Comparison of ENCODE assay signal across 13 cellular contexts in the genomic region with DNA sequence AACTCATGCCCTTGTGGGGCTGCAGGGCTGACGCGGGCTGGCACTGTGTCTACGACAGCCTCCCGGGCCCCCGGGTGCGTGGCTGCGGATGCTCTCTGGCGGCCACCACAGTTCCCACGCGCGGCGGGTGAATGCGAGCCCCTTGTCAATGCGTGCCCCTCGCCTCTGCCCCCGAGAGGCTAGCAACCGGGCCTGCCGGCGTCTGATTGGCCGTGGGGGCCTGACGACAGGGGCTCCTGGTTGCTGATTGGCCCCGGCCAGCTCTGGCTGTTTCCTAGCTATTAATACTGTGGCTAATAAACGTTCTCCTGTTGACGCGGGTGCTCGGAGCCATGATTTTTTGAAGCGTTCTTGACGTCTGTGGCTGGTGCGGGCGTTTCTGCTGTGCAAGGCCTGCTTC. TPM values are rescaled to one million over a fixed set of nuclear protein-coding genes. Genes with fewer than 3 reads are reported as not detected.
DNase-seq lines count a peak whose midpoint lies in the region; ATAC-seq and TF ChIP-seq lines count a peak whose summit lies in the region.
"Had no signal": no experiment of that assay in that cellular context is flagged by ENCODE, and none has a peak within 500 bp of the region (broad histone marks: within the 10 kb centered on the region; RNA-seq: fewer than 3 reads in every experiment).

No MANE protein-coding gene starts in this region.

- H3K4me1 ChIP-seq in SK-N-SH (ENCODE audit: control insufficient read depth in 1 of 2, insufficient read depth in 2 of 2, low read depth in 1 of 2, low read length in 1 of 2) = peaks cover 0 to 11% of the 10 kb centered on the region in 2 experiments; a peak in 2 of 4 replicates
- H3K4me1 ChIP-seq: transverse colon had no signal

- H3K27ac ChIP-seq in SK-N-SH (ENCODE audit: low read depth in 2 of 2, low read length in 1 of 2) = no peak overlapping the region; a peak in 1 of 4 replicates
- H3K27ac ChIP-seq: body of pancreas, SJSA1, transverse colon had no signal

- no peak overlapping the region for H3K27ac Mint-ChIP-seq in activated T-helper 17 cell treated with anti-CD3 and anti-CD28 coated beads, Interleukin-2, amount 50 U/mL, for 72 hours
- H3K27ac Mint-ChIP-seq: activated CD4-positive, alpha-beta memory T cell treated with anti-CD3 and anti-CD28 coated beads for 36 hours; natural killer cell treated with Interleukin-12 subunit alpha and Interleukin-12 subunit beta and Interleukin-15 and Interleukin-18, amount 100 ng/mL, for 72 hours had no signal

- H3K4me3 Mint-ChIP-seq in activated T-helper 17 cell treated with anti-CD3 and anti-CD28 coated beads, Interleukin-2, amount 50 U/mL, for 72 hours = no peak overlapping the region
- H3K4me3 Mint-ChIP-seq: activated CD4-positive, alpha-beta memory T cell treated with anti-CD3 and anti-CD28 coated beads for 36 hours; natural killer cell treated with Interleukin-12 subunit alpha and Interleukin-12 subunit beta and Interleukin-15 and Interleukin-18, amount 100 ng/mL, for 72 hours had no signal

- no peak for TF ChIP-seq RAD21 in SK-N-SH (IDR thresholded peaks at IDR 0.05; ENCODE audit: low read length)

- DNase-seq in SK-N-SH (peak; percentile 68), fibroblast of pulmonary artery (ENCODE audit: low read depth) (peak; percentile 68), medulla oblongata (ENCODE audit: extremely low spot score) (peak; percentile 15), NCI-H524 (lab: John Stamatoyannopoulos, UW) (no peak), NCI-H1694 (lab: John Stamatoyannopoulos, UW) (no peak), GM10266 (ENCODE audit: extremely low spot score) (no peak)
- DNase-seq: activated CD4-positive, alpha-beta memory T cell treated with anti-CD3 and anti-CD28 coated beads for 36 hours; transverse colon had no signal

- H3K4me1 Mint-ChIP-seq in activated T-helper 17 cell treated with anti-CD3 and anti-CD28 coated beads, Interleukin-2, amount 50 U/mL, for 72 hours = no peaks in the 10 kb centered on the region

- 79% methylated on average over 10 of the region's 30 CpGs for WGBS in SK-N-SH (ENCODE audit: low lambda C conversion rate)

- CTCF ChIA-PET in SK-N-SH (lab: Yijun Ruan, JAX) = no interaction called here

- H3K9me3 ChIP-seq in SK-N-SH = no peaks in the 10 kb centered on the region
- H3K9me3 ChIP-seq: body of pancreas, SJSA1, transverse colon had no signal

- H3K27me3 ChIP-seq in SK-N-SH (ENCODE audit: insufficient read depth) = no peaks in the 10 kb centered on the region
- H3K27me3 ChIP-seq: body of pancreas, SJSA1 had no signal

- H3F3A ChIP-seq in SK-N-SH (replicated peaks; ENCODE audit: insufficient read depth) = no peaks in the 10 kb centered on the region

- no peaks in the 10 kb centered on the region for H3K79me2 ChIP-seq in SK-N-SH (ENCODE audit: insufficient read depth)

- POLR2A ChIA-PET in SK-N-SH (lab: Yijun Ruan, JAX) = no interaction called here

- no peaks in the 10 kb centered on the region for H3K36me3 Mint-ChIP-seq in activated T-helper 17 cell treated with anti-CD3 and anti-CD28 coated beads, Interleukin-2, amount 50 U/mL, for 72 hours (ENCODE audit: low read depth)
- H3K36me3 Mint-ChIP-seq: activated CD4-positive, alpha-beta memory T cell treated with anti-CD3 and anti-CD28 coated beads for 36 hours; natural killer cell treated with Interleukin-12 subunit alpha and Interleukin-12 subunit beta and Interleukin-15 and Interleukin-18, amount 100 ng/mL, for 72 hours had no signal

- H4K20me1 ChIP-seq in SK-N-SH (ENCODE audit: insufficient read depth) = no peaks in the 10 kb centered on the region

- ATAC-seq in SK-N-SH treated with all-trans-retinoic acid at 6 μM for 48 hours = no peak
- no peak for ATAC-seq in activated T-helper 17 cell treated with anti-CD3 and anti-CD28 coated beads, Interleukin-2, amount 50 U/mL, for 72 hours (replicated peaks)
- ATAC-seq: body of pancreas; natural killer cell treated with Interleukin-12 subunit alpha and Interleukin-12 subunit beta and Interleukin-15 and Interleukin-18, amount 100 ng/mL, for 72 hours had no signal

- peaks cover 28% of the 10 kb centered on the region for H3K27me3 Mint-ChIP-seq in activated T-helper 17 cell treated with anti-CD3 and anti-CD28 coated beads, Interleukin-2, amount 50 U/mL, for 72 hours

- peaks cover 3% of the 10 kb centered on the region for H3K9me3 Mint-ChIP-seq in activated T-helper 17 cell treated with anti-CD3 and anti-CD28 coated beads, Interleukin-2, amount 50 U/mL, for 72 hours
- H3K9me3 Mint-ChIP-seq: natural killer cell treated with Interleukin-12 subunit alpha and Interleukin-12 subunit beta and Interleukin-15 and Interleukin-18, amount 100 ng/mL, for 72 hours had no signal

- H2AFZ ChIP-seq in SK-N-SH (ENCODE audit: low read depth) = no peak overlapping the region

- H3K36me3 ChIP-seq in SK-N-SH (replicated peaks in 1 of 2; ENCODE audit: control insufficient read depth in 1 of 2, insufficient read depth in 2 of 2, low read length in 1 of 2) = no peaks in the 10 kb centered on the region
- H3K36me3 ChIP-seq: transverse colon had no signal

- H3K9me2 ChIP-seq in SK-N-SH = no peaks in the 10 kb centered on the region

- no peak overlapping the region for H3K9ac ChIP-seq in SK-N-SH

- H3K4me2 ChIP-seq in SK-N-SH = no peak overlapping the region

- TF ChIP-seq CTCF in SK-N-SH (IDR thresholded peaks at IDR 0.05) (no peak), fibroblast of pulmonary artery (IDR thresholded peaks at IDR 0.05; ENCODE audit: low read length, missing control alignments) (no peak), GM10266 (IDR thresholded peaks at IDR 0.05; ENCODE audit: control insufficient read depth, insufficient read depth, low read depth, missing control alignments) (no peak)

- TF ChIP-seq EP300 in SK-N-SH (IDR thresholded peaks at IDR 0.05; ENCODE audit: borderline replicate concordance in 1 of 2, low read depth in 1 of 2, low read length in 1 of 2) = no peak

- H3K4me3 ChIP-seq in SK-N-SH (ENCODE audit: low read depth in 2 of 2, low read length in 1 of 2) = no peak overlapping the region
- H3K4me3 ChIP-seq in fibroblast of pulmonary artery (replicated peaks; ENCODE audit: low read depth, low read length) = no peak overlapping the region
- H3K4me3 ChIP-seq: body of pancreas, SJSA1, transverse colon had no signal

TF ChIP-seq in SK-N-SH, 30 proteins besides CTCF, POLR2A, EP300 and RAD21:
- peak; percentile 94 for TF ChIP-seq RFX5 (IDR thresholded peaks at IDR 0.05; ENCODE audit: low read length)
- no peak for TF ChIP-seq MXI1 (IDR thresholded peaks at IDR 0.05; ENCODE audit: low read depth, low read length)

TF ChIP-seq in SK-N-SH treated with all-trans-retinoic acid at 6 μM for 48 hours, 23 proteins besides CTCF, POLR2A, EP300 and RAD21:
- TF ChIP-seq, protein P1, sequence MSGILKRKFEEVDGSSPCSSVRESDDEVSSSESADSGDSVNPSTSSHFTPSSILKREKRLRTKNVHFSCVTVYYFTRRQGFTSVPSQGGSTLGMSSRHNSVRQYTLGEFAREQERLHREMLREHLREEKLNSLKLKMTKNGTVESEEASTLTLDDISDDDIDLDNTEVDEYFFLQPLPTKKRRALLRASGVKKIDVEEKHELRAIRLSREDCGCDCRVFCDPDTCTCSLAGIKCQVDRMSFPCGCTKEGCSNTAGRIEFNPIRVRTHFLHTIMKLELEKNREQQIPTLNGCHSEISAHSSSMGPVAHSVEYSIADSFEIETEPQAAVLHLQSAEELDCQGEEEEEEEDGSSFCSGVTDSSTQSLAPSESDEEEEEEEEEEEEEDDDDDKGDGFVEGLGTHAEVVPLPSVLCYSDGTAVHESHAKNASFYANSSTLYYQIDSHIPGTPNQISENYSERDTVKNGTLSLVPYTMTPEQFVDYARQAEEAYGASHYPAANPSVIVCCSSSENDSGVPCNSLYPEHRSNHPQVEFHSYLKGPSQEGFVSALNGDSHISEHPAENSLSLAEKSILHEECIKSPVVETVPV (CRISPR knock-in tag; IDR thresholded peaks at IDR 0.05) = no peak
- no peak for TF ChIP-seq PPARA (CRISPR knock-in tag; IDR thresholded peaks at IDR 0.05; ENCODE audit: borderline replicate concordance)
- TF ChIP-seq, protein P2, sequence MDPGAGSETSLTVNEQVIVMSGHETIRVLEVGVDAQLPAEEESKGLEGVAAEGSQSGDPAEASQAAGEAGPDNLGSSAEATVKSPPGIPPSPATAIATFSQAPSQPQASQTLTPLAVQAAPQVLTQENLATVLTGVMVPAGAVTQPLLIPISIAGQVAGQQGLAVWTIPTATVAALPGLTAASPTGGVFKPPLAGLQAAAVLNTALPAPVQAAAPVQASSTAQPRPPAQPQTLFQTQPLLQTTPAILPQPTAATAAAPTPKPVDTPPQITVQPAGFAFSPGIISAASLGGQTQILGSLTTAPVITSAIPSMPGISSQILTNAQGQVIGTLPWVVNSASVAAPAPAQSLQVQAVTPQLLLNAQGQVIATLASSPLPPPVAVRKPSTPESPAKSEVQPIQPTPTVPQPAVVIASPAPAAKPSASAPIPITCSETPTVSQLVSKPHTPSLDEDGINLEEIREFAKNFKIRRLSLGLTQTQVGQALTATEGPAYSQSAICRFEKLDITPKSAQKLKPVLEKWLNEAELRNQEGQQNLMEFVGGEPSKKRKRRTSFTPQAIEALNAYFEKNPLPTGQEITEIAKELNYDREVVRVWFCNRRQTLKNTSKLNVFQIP (CRISPR knock-in tag; IDR thresholded peaks at IDR 0.05; ENCODE audit: borderline replicate concordance, low read depth) = no peak
- TF ChIP-seq ESRRG (CRISPR knock-in tag; IDR thresholded peaks at IDR 0.05) = no peak
- TF ChIP-seq ARNTL (CRISPR knock-in tag; IDR thresholded peaks at IDR 0.05; ENCODE audit: borderline replicate concordance, low read depth) = no peak
- no peak for TF ChIP-seq SNAI2 (CRISPR knock-in tag; IDR thresholded peaks at IDR 0.05)
- no peak for TF ChIP-seq ZNF8 (CRISPR knock-in tag; IDR thresholded peaks at IDR 0.05)

RNA-seq across cellular contexts. Expression of a gene that starts 1.8 kb away (rescaled TPM):
- not detected in 2 replicates for polyA plus RNA-seq in SK-N-SH (2012; rRNA removed)
- not detected in 2 replicates for polyA plus RNA-seq in SK-N-SH (2012; cell fraction: cytosol; rRNA removed)
- polyA plus RNA-seq in SK-N-SH (2012; cell fraction: nucleus; rRNA removed) = not detected in 2 replicates
- total RNA-seq in activated T-helper 17 cell treated with anti-CD3 and anti-CD28 coated beads, Interleukin-2, amount 50 U/mL, for 72 hours = not detected
- total RNA-seq: activated CD4-positive, alpha-beta memory T cell treated with anti-CD3 and anti-CD28 coated beads for 36 hours; natural killer cell treated with Interleukin-12 subunit alpha and Interleukin-12 subunit beta and Interleukin-15 and Interleukin-18, amount 100 ng/mL, for 72 hours had no signal

Comparison
In these comparisons a context has a peak if more than half of its experiments do, and no peak if none do; other contexts are left out.
1. DNase-seq: peak in SK-N-SH (single experiment), fibroblast of pulmonary artery (single experiment) and medulla oblongata (single experiment); none in NCI-H524 (0 of 2), NCI-H1694 (single experiment) and GM10266 (single experiment).